36 cellular contexts compared by ENCODE assay signal in genomic region chr1:226117330-226117729, GRCh38.
"Had no signal": no experiment of that assay in that cellular context is flagged by ENCODE, and none has a peak within 500 bp of the region (broad histone marks: within the 10 kb centered on the region; RNA-seq: fewer than 3 reads in every experiment).

No MANE protein-coding gene starts in this region.

- H3K36me3 Mint-ChIP-seq: activated CD8-positive, alpha-beta memory T cell treated with anti-CD3 and anti-CD28 coated beads, Interleukin-2, amount 10 ng/mL, durations not matched to agents 7 days and 5 days; activated naive CD4-positive, alpha-beta T cell treated with anti-CD3 and anti-CD28 coated beads, Interleukin-2, amount 10 ng/mL, durations not matched to agents 7 days and 5 days; activated naive CD4-positive, alpha-beta T cell treated with anti-CD3 and anti-CD28 coated beads, Interleukin-2, amount 50 U/mL, for 24 hours; activated naive CD8-positive, alpha-beta T cell; activated naive CD8-positive, alpha-beta T cell treated with anti-CD3 and anti-CD28 coated beads, Interleukin-2, amount 10 ng/mL, durations not matched to agents 7 days and 5 days; brain had no signal

- H3K4me3 ChIP-seq: ascending aorta, cardiac muscle cell had no signal

- DNase-seq: activated CD4-positive, alpha-beta memory T cell treated with anti-CD3 and anti-CD28 coated beads, Interleukin-2, amount 10 ng/mL, durations not matched to agents 7 days and 5 days; activated CD4-positive, alpha-beta T cell treated with anti-CD3 and anti-CD28 coated beads for 1 hour; activated CD4-positive, alpha-beta T cell treated with anti-CD3 and anti-CD28 coated beads for 36 hours; activated CD4-positive, alpha-beta T cell treated with anti-CD3 and anti-CD28 coated beads for 48 hours; activated CD4-positive, alpha-beta T cell treated with anti-CD3 and anti-CD28 coated beads, Interleukin-2, amount 10 ng/mL, durations not matched to agents 7 days and 5 days; activated CD4-positive, alpha-beta T cell treated with anti-CD3 and anti-CD28 coated beads, Interleukin-2, amount 50 U/mL, for 48 hours; activated CD4-positive, CD25-positive, alpha-beta regulatory T cell; activated CD8-positive, alpha-beta memory T cell treated with anti-CD3 and anti-CD28 coated beads for 24 hours; activated CD8-positive, alpha-beta memory T cell treated with anti-CD3 and anti-CD28 coated beads, Interleukin-2, amount 10 ng/mL, durations not matched to agents 7 days and 5 days; activated CD8-positive, alpha-beta memory T cell treated with anti-CD3 and anti-CD28 coated beads, Interleukin-2, amount 50 U/mL, for 48 hours; activated CD8-positive, alpha-beta T cell treated with anti-CD3 and anti-CD28 coated beads, Interleukin-2, amount 10 ng/mL, durations not matched to agents 7 days and 5 days; activated effector memory CD4-positive, alpha-beta T cell treated with Interleukin-2 at 50 U/mL for 16 hours; activated gamma-delta T cell; activated naive CD4-positive, alpha-beta T cell treated with anti-CD3 and anti-CD28 coated beads, Interleukin-2, amount 10 ng/mL, durations not matched to agents 7 days and 5 days; activated naive CD4-positive, alpha-beta T cell treated with Interleukin-2 at 50 U/mL for 16 hours; activated naive CD8-positive, alpha-beta T cell treated with anti-CD3 and anti-CD28 coated beads, Interleukin-2, amount 10 ng/mL, durations not matched to agents 7 days and 5 days; activated naive CD8-positive, alpha-beta T cell treated with anti-CD3 and anti-CD28 coated beads, Interleukin-2, amount 50 U/mL, for 24 hours; activated T-cell treated with anti-CD3 and anti-CD28 coated beads, Interleukin-2, amount 50 U/mL, for 24 hours; activated T-cell treated with anti-CD3 and anti-CD28 coated beads, Interleukin-2, amount 50 U/mL, for 48 hours; amygdala; anterior cingulate cortex; caudate nucleus; cerebellar nuclear complex; T-helper 1 cell; T-helper 2 cell; T-helper 9 cell had no signal

- H3K27ac ChIP-seq: ascending aorta, cardiac muscle cell had no signal

- H3K9me3 Mint-ChIP-seq: activated CD4-positive, alpha-beta memory T cell treated with anti-CD3 and anti-CD28 coated beads, Interleukin-2, amount 10 ng/mL, durations not matched to agents 7 days and 5 days; activated CD4-positive, alpha-beta T cell treated with anti-CD3 and anti-CD28 coated beads, Interleukin-2, amount 10 ng/mL, durations not matched to agents 7 days and 5 days; activated naive CD4-positive, alpha-beta T cell treated with anti-CD3 and anti-CD28 coated beads, Interleukin-2, amount 10 ng/mL, durations not matched to agents 7 days and 5 days; activated naive CD4-positive, alpha-beta T cell treated with anti-CD3 and anti-CD28 coated beads, Interleukin-2, amount 50 U/mL, for 24 hours; activated naive CD8-positive, alpha-beta T cell treated with anti-CD3 and anti-CD28 coated beads, Interleukin-2, amount 10 ng/mL, durations not matched to agents 7 days and 5 days; activated naive CD8-positive, alpha-beta T cell treated with anti-CD3 and anti-CD28 coated beads, Interleukin-2, amount 50 U/mL, for 24 hours; activated T-cell treated with anti-CD3 and anti-CD28 coated beads, Interleukin-2, amount 50 U/mL, for 24 hours; activated T-helper 2 cell treated with anti-CD3 and anti-CD28 coated beads, Interferon-gamma antibody, Interleukin-2, Interleukin-4, amounts not matched to agents 10 μg/mL and 5 μg/mL and 100 μg/mL, durations not matched to agents 14 hours and 24 hours and 36 hours; central memory CD8-positive, alpha-beta T cell; T-helper 1 cell treated with Interleukin-12 subunit alpha and Interleukin-12 subunit beta and Interleukin-4 antibody, amounts not matched to agents 30 μg/mL and 1 μg/mL, for 36 hours; T-helper 2 cell treated with Interferon-gamma antibody and Interleukin-4, amounts not matched to agents 5 μg/mL and 100 μg/mL, for 36 hours had no signal

- H3K36me3 ChIP-seq: ascending aorta, cardiac muscle cell had no signal

- H3K9me3 ChIP-seq: ascending aorta had no signal

- H3K4me3 Mint-ChIP-seq: activated CD4-positive, alpha-beta memory T cell treated with anti-CD3 and anti-CD28 coated beads, Interleukin-2, amount 10 ng/mL, durations not matched to agents 7 days and 5 days; activated CD4-positive, alpha-beta T cell treated with anti-CD3 and anti-CD28 coated beads for 36 hours; activated CD4-positive, alpha-beta T cell treated with anti-CD3 and anti-CD28 coated beads, Interleukin-2, amount 10 ng/mL, durations not matched to agents 7 days and 5 days; activated CD8-positive, alpha-beta memory T cell treated with anti-CD3 and anti-CD28 coated beads, Interleukin-2, amount 10 ng/mL, durations not matched to agents 7 days and 5 days; activated CD8-positive, alpha-beta T cell treated with anti-CD3 and anti-CD28 coated beads, Interleukin-2, amount 10 ng/mL, durations not matched to agents 7 days and 5 days; activated naive CD4-positive, alpha-beta T cell treated with anti-CD3 and anti-CD28 coated beads, Interleukin-2, amount 10 ng/mL, durations not matched to agents 7 days and 5 days; activated naive CD4-positive, alpha-beta T cell treated with anti-CD3 and anti-CD28 coated beads, Interleukin-2, amount 50 U/mL, for 24 hours; activated naive CD8-positive, alpha-beta T cell; activated naive CD8-positive, alpha-beta T cell treated with anti-CD3 and anti-CD28 coated beads, Interleukin-2, amount 10 ng/mL, durations not matched to agents 7 days and 5 days; activated naive CD8-positive, alpha-beta T cell treated with anti-CD3 and anti-CD28 coated beads, Interleukin-2, amount 50 U/mL, for 24 hours; activated T-cell treated with anti-CD3 and anti-CD28 coated beads, Interleukin-2, amount 50 U/mL, for 24 hours; central memory CD8-positive, alpha-beta T cell; T-helper 1 cell treated with Interleukin-12 subunit alpha and Interleukin-12 subunit beta and Interleukin-4 antibody, amounts not matched to agents 30 μg/mL and 1 μg/mL, for 36 hours; T-helper 2 cell treated with Interferon-gamma antibody and Interleukin-4, amounts not matched to agents 5 μg/mL and 100 μg/mL, for 36 hours had no signal

- ATAC-seq: activated CD4-positive, alpha-beta T cell treated with anti-CD3 and anti-CD28 coated beads for 36 hours; activated CD4-positive, CD25-positive, alpha-beta regulatory T cell treated with anti-CD3 and anti-CD28 coated beads, Interleukin-2, amount 50 U/mL, for 24 hours; activated CD8-positive, alpha-beta memory T cell treated with anti-CD3 and anti-CD28 coated beads, Interleukin-2, amount 10 ng/mL, durations not matched to agents 7 days and 5 days; activated CD8-positive, alpha-beta T cell treated with anti-CD3 and anti-CD28 coated beads, Interleukin-2, amount 10 ng/mL, durations not matched to agents 7 days and 5 days; activated naive CD8-positive, alpha-beta T cell treated with anti-CD3 and anti-CD28 coated beads, Interleukin-2, amount 50 U/mL, for 24 hours had no signal

- H3K27me3 ChIP-seq: ascending aorta, cardiac muscle cell had no signal

- H3K27me3 Mint-ChIP-seq: activated CD4-positive, alpha-beta T cell treated with anti-CD3 and anti-CD28 coated beads for 36 hours; activated CD8-positive, alpha-beta memory T cell treated with anti-CD3 and anti-CD28 coated beads, Interleukin-2, amount 10 ng/mL, durations not matched to agents 7 days and 5 days; activated naive CD4-positive, alpha-beta T cell treated with anti-CD3 and anti-CD28 coated beads, Interleukin-2, amount 50 U/mL, for 24 hours; activated naive CD8-positive, alpha-beta T cell; activated naive CD8-positive, alpha-beta T cell treated with anti-CD3 and anti-CD28 coated beads, Interleukin-2, amount 50 U/mL, for 24 hours; activated T-cell treated with anti-CD3 and anti-CD28 coated beads, Interleukin-2, amount 50 U/mL, for 24 hours; central memory CD8-positive, alpha-beta T cell had no signal

- H3K27ac Mint-ChIP-seq: activated CD4-positive, alpha-beta memory T cell treated with anti-CD3 and anti-CD28 coated beads, Interleukin-2, amount 10 ng/mL, durations not matched to agents 7 days and 5 days; activated CD4-positive, alpha-beta T cell treated with anti-CD3 and anti-CD28 coated beads for 36 hours; activated CD4-positive, alpha-beta T cell treated with anti-CD3 and anti-CD28 coated beads, Interleukin-2, amount 10 ng/mL, durations not matched to agents 7 days and 5 days; activated CD8-positive, alpha-beta memory T cell treated with anti-CD3 and anti-CD28 coated beads, Interleukin-2, amount 10 ng/mL, durations not matched to agents 7 days and 5 days; activated CD8-positive, alpha-beta T cell treated with anti-CD3 and anti-CD28 coated beads, Interleukin-2, amount 10 ng/mL, durations not matched to agents 7 days and 5 days; activated naive CD4-positive, alpha-beta T cell treated with anti-CD3 and anti-CD28 coated beads, Interleukin-2, amount 10 ng/mL, durations not matched to agents 7 days and 5 days; activated naive CD4-positive, alpha-beta T cell treated with anti-CD3 and anti-CD28 coated beads, Interleukin-2, amount 50 U/mL, for 24 hours; activated naive CD8-positive, alpha-beta T cell; activated naive CD8-positive, alpha-beta T cell treated with anti-CD3 and anti-CD28 coated beads, Interleukin-2, amount 10 ng/mL, durations not matched to agents 7 days and 5 days; activated naive CD8-positive, alpha-beta T cell treated with anti-CD3 and anti-CD28 coated beads, Interleukin-2, amount 50 U/mL, for 24 hours; activated T-cell treated with anti-CD3 and anti-CD28 coated beads, Interleukin-2, amount 50 U/mL, for 24 hours; activated T-helper 2 cell treated with anti-CD3 and anti-CD28 coated beads, Interferon-gamma antibody, Interleukin-2, Interleukin-4, amounts not matched to agents 10 μg/mL and 5 μg/mL and 100 μg/mL, durations not matched to agents 14 hours and 24 hours and 36 hours; brain; T-helper 1 cell treated with Interleukin-12 subunit alpha and Interleukin-12 subunit beta and Interleukin-4 antibody, amounts not matched to agents 30 μg/mL and 1 μg/mL, for 36 hours; T-helper 2 cell treated with Interferon-gamma antibody and Interleukin-4, amounts not matched to agents 5 μg/mL and 100 μg/mL, for 36 hours had no signal
